Comparison of ENCODE assay signal across 9 cellular contexts in the genomic region with DNA sequence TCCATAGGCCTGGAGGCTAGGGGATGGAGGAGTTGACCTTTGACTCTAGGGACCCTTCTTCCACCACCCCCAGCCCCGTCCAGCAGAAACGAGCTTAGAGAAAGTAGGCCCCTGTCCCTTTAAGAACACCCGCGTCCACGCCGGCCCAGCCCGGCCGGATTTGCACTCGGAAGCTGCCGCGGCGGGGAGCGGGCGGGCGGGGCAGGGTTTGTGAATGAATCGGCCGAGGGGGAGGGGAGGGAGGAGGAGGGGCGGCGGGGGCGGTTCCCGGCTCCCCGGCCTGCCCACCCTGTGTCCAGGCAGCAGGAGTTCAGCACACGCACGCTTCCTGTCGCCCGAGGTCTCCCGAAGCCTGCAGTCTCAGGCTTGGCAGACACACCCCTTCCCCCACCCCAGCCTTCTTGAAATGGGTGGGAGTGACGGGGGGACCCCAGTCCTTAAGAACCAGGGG. TPM values are rescaled to one million over a fixed set of nuclear protein-coding genes. Genes with fewer than 3 reads are reported as not detected.
DNase-seq lines count a peak whose midpoint lies in the region; ATAC-seq and TF ChIP-seq lines count a peak whose summit lies in the region.
"Had no signal": no experiment of that assay in that cellular context is flagged by ENCODE, and none has a peak within 500 bp of the region (broad histone marks: within the 10 kb centered on the region; RNA-seq: fewer than 3 reads in every experiment).

No MANE protein-coding gene starts in this region.

- H3K18ac ChIP-seq in mesendoderm (ENCODE audit: low read length) = peak overlapping the region; percentile 77

- H2BK120ac ChIP-seq in mesendoderm (ENCODE audit: low read depth, low read length) = peak overlapping the region; percentile 29

- POLR2A ChIA-PET in CD8-positive, alpha-beta memory T cell (lab: Charles Lee) = no interaction called here

- H3K27me3 ChIP-seq in mesendoderm (ENCODE audit: insufficient read depth, low read length, poor library complexity) = no peaks in the 10 kb centered on the region
- peaks cover 46% of the 10 kb centered on the region for H3K27me3 ChIP-seq in CD8-positive, alpha-beta memory T cell (ENCODE audit: insufficient read depth, low read length, poor library complexity, severe bottlenecking)
- peaks cover 3 to 100% (median 42%) of the 10 kb centered on the region in 7 donors for H3K27me3 ChIP-seq in spleen (replicated peaks in 1 of 7)

- H3K36me3 ChIP-seq in mesendoderm (ENCODE audit: control insufficient read depth, insufficient read depth, low read length) (no peaks in the 10 kb centered on the region), spleen (no peaks in the 10 kb centered on the region)
- no peaks in the 10 kb centered on the region for H3K36me3 ChIP-seq in CD8-positive, alpha-beta memory T cell (ENCODE audit: insufficient read depth, low read length)

- H3K4ac ChIP-seq in mesendoderm (ENCODE audit: low read depth, low read length) = peak overlapping the region; percentile 17

- no peaks in the 10 kb centered on the region for H3K4me1 ChIP-seq in mesendoderm (ENCODE audit: control insufficient read depth, low read depth, low read length)
- H3K4me1 ChIP-seq in CD8-positive, alpha-beta memory T cell (ENCODE audit: insufficient read depth, low read length) = peaks cover 4% of the 10 kb centered on the region
- peaks cover 11 to 32% (median 24%) of the 10 kb centered on the region in 6 donors for H3K4me1 ChIP-seq in spleen

- H3K27ac Mint-ChIP-seq in CD8-positive, alpha-beta memory T cell = no peak overlapping the region
- H3K27ac Mint-ChIP-seq in immature natural killer cell = no peak overlapping the region

- ATAC-seq in GM18502 (IDR thresholded peaks at IDR 0.05; ENCODE audit: poor library complexity, unreplicated experiment) = no peak
- ATAC-seq: Panc1 had no signal

- no peak for TF ChIP-seq POLR2A in spleen (IDR thresholded peaks at IDR 0.05)

- DNase-seq in DMS153 treated with DMSO at 0.1 percent for 48 hours (lab: John Stamatoyannopoulos, UW; ENCODE audit: unreplicated experiment) (peak; percentile 45), NCI-H2029 treated with DMSO at 0.1 percent for 48 hours (lab: John Stamatoyannopoulos, UW) (peak; percentile 21), caudate nucleus (lab: John Stamatoyannopoulos, UW) (peak in 14 of 61 donors; percentile 1 to 46 (median 19)), mesendoderm (peak; percentile 89), immature natural killer cell (no peak), spleen (no peak)
- no peak for DNase-seq in CD8-positive, alpha-beta memory T cell

- H3K9ac ChIP-seq in mesendoderm (ENCODE audit: low read length) = peak overlapping the region; percentile 78

- H3K4me3 Mint-ChIP-seq in CD8-positive, alpha-beta memory T cell = peak overlapping the region in 2 of 7 donors; percentile 19 to 82
- H3K4me3 Mint-ChIP-seq in immature natural killer cell = peak overlapping the region in 1 of 5 donors; percentile 6

- H3K23ac ChIP-seq in mesendoderm (ENCODE audit: low read length) = no peak overlapping the region

- peaks cover 7% of the 10 kb centered on the region for H3K79me2 ChIP-seq in mesendoderm (ENCODE audit: control insufficient read depth, insufficient read depth, low read length)

- H3K27ac ChIP-seq in caudate nucleus (ENCODE audit: low read depth, low read length) = peak overlapping the region; percentile 26
- peak overlapping the region; percentile 41 for H3K27ac ChIP-seq in mesendoderm (ENCODE audit: low read depth, low read length)
- H3K27ac ChIP-seq in CD8-positive, alpha-beta memory T cell (ENCODE audit: low read depth, low read length) = no peak overlapping the region
- H3K27ac ChIP-seq in spleen = no peak overlapping the region

- intact Hi-C loops in spleen (cut with DNase I; ENCODE audit: low total_unique reads) = no loop called here

- peaks cover 61 to 64% of the 10 kb centered on the region in 2 donors for H3K27me3 Mint-ChIP-seq in CD8-positive, alpha-beta memory T cell
- H3K27me3 Mint-ChIP-seq in immature natural killer cell (ENCODE audit: low read depth in 3 of 3) = peaks cover 12 to 31% (median 17%) of the 10 kb centered on the region in 3 donors

- TF ChIP-seq CTCF in spleen (IDR thresholded peaks at IDR 0.05 in 8 of 11, conservative IDR thresholded peaks at IDR 0.05 in 3 of 11) = no peak

- peaks cover 3% of the 10 kb centered on the region for H3K79me1 ChIP-seq in mesendoderm (ENCODE audit: low read length)

- peaks cover 0 to 4% (median 0%) of the 10 kb centered on the region in 3 donors for H3K36me3 Mint-ChIP-seq in CD8-positive, alpha-beta memory T cell
- H3K36me3 Mint-ChIP-seq in immature natural killer cell = peaks cover 0 to 4% (median 3%) of the 10 kb centered on the region in 3 donors

- H3K4me3 ChIP-seq in mesendoderm (ENCODE audit: low read length) (peak overlapping the region; percentile 66), spleen (peak overlapping the region in 2 of 8 donors; percentile 9 to 53)
- H3K4me3 ChIP-seq in CD8-positive, alpha-beta memory T cell (ENCODE audit: low read length) = no peak overlapping the region

- H3K9me3 Mint-ChIP-seq in CD8-positive, alpha-beta memory T cell = peaks cover 0 to 7% (median 0%) of the 10 kb centered on the region in 5 donors
- H3K9me3 Mint-ChIP-seq in immature natural killer cell = peaks cover 0 to 5% (median 0%) of the 10 kb centered on the region in 6 donors

- no peak overlapping the region for H2AK5ac ChIP-seq in mesendoderm (ENCODE audit: low read length)

- H2BK15ac ChIP-seq in mesendoderm (replicated peaks; ENCODE audit: low read depth) = peak overlapping the region; percentile 61

- peak overlapping the region; percentile 91 for H2BK5ac ChIP-seq in mesendoderm (ENCODE audit: low read length)

- H3K4me2 ChIP-seq in mesendoderm (ENCODE audit: low read length) = peak overlapping the region; percentile 96

- no peak overlapping the region for H4K8ac ChIP-seq in mesendoderm (ENCODE audit: low read depth, low read length)

- no CpG with 5 or more reads among the region's 28 CpGs for WGBS in mesendoderm (ENCODE audit: extremely low coverage, insufficient coverage, low lambda C conversion rate)
- 0 to 1% (median 1%) methylated on average over 14 to 27 of the region's 28 CpGs for whole genome bisulfite sequencing in spleen, 5 donors

- H3K4me1 Mint-ChIP-seq in CD8-positive, alpha-beta memory T cell = peaks cover 7 to 28% (median 11%) of the 10 kb centered on the region in 3 donors
- H3K4me1 Mint-ChIP-seq in immature natural killer cell = peaks cover 12 to 17% of the 10 kb centered on the region in 2 donors

- H3K56ac ChIP-seq in mesendoderm (ENCODE audit: low read length) = peak overlapping the region; percentile 94

- CTCF ChIA-PET in CD8-positive, alpha-beta memory T cell (lab: Charles Lee) = no interaction called here

- H3K9me3 ChIP-seq in CD8-positive, alpha-beta memory T cell (ENCODE audit: low read length) = no peaks in the 10 kb centered on the region
- H3K9me3 ChIP-seq in spleen = no peaks in the 10 kb centered on the region

- no peak overlapping the region for H4K5ac ChIP-seq in mesendoderm (ENCODE audit: low read length)

RNA-seq across cellular contexts. Expression of a gene that starts 1.5 kb away (rescaled TPM):
- polyA plus RNA-seq in mesendoderm (2013, experiment 1 of 2) = 11.5 TPM
- polyA plus RNA-seq in mesendoderm (2013, experiment 2 of 2) = 11.3 TPM
- total RNA-seq in CD8-positive, alpha-beta memory T cell = not detected
- not detected for polyA plus RNA-seq in CD8-positive, alpha-beta memory T cell
- polyA plus RNA-seq in immature natural killer cell (not detected), spleen (1 to 10 TPM in 2 of 3 donors, under 1 TPM in 1; 0.73 to 6.2 (median 1.7) TPM)
- 10 to 100 TPM in 1 of 7 donors, 1 to 10 TPM in 6; 2.9 to 10.7 (median 5.1) TPM for total RNA-seq in spleen

RNA-seq across cellular contexts. Expression of a gene that starts 32.7 kb away (rescaled TPM):
- polyA plus RNA-seq in mesendoderm (2013, experiment 1 of 2) = 51.4 TPM
- 54.7 TPM for polyA plus RNA-seq in mesendoderm (2013, experiment 2 of 2)
- 10 to 100 TPM; 66.1 to 72.3 TPM for total RNA-seq in CD8-positive, alpha-beta memory T cell
- 43.0 TPM for polyA plus RNA-seq in CD8-positive, alpha-beta memory T cell
- 10 to 100 TPM; 14.7 to 51.5 (median 17.7) TPM for polyA plus RNA-seq in immature natural killer cell
- total RNA-seq in spleen = 10 to 100 TPM; 33.4 to 63.1 (median 45.6) TPM
- polyA plus RNA-seq in spleen = 10 to 100 TPM; 15.0 to 15.9 (median 15.0) TPM

Comparison
In these comparisons a context has a peak if more than half of its experiments do, and no peak if none do; other contexts are left out.
1. DNase-seq: peak in DMS153 treated with DMSO at 0.1 percent for 48 hours (single experiment), NCI-H2029 treated with DMSO at 0.1 percent for 48 hours (single experiment) and mesendoderm (single experiment); none in CD8-positive, alpha-beta memory T cell (0 of 5), immature natural killer cell (0 of 3) and spleen (single experiment).
2. H3K27ac ChIP-seq: peak in caudate nucleus (single experiment) and mesendoderm (single experiment); none in CD8-positive, alpha-beta memory T cell (single experiment) and spleen (0 of 8).